Comparison of ENCODE assay signal across 8 cellular contexts in the genomic region with DNA sequence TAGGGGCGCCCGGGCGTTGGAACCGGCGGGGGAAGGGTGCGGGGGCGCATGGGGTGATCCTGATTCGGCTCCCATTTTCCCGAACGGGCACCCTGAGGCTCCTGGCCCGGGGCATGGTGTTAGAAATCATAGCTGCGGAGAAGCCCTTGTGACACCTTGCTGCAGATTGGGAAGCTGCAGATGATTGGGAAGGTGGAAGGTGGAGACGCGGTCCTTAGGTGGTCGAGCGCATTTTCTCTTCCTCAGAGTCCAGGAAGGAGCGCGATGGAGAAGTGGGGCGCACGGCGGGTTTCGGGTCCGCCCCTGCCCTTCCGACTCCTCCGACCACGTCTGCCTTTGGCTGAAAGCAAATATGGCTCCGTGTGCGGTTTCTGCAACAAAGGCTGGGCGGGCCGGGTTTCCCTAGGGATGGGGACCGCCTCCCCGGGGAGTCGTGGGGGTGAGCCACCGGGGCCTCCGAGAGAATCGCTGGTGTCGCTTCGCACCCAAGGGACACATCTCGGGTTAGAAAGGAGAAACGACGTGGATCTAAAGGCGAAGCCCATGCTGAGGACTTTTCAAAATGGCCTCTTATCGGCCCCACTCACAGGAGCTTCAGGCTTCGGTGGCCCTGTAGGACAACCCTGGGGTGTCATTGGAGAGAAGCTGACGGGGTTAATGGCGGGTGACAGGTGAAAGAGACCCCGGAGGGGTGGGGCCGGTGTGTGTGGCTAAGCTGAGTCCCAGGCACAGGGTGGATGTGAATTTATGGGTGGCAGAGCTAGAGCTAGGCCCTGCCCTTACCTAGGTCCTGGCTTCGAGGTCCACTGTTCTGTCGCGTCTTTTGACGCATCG. TPM values are rescaled to one million over a fixed set of nuclear protein-coding genes. Genes with fewer than 3 reads are reported as not detected.
DNase-seq lines count a peak whose midpoint lies in the region; ATAC-seq and TF ChIP-seq lines count a peak whose summit lies in the region.

No MANE protein-coding gene starts in this region.

- POLR2A ChIA-PET in OCI-LY7 (lab: Charles Lee): interaction anchor here (0.6 to 1.5 kb wide), 5 partner anchors 11 to 113 kb away, joined by 3 to 5 read pairs (median 3); no protein-coding TSS in a partner anchor

- peak; percentile 6 for DNase-seq in SKM-1 treated with dmso at 0.1 percent for 144 hours (lab: John Stamatoyannopoulos, UW; ENCODE audit: unreplicated experiment)
- DNase-seq in SKM-1 (lab: John Stamatoyannopoulos, UW; ENCODE audit: unreplicated experiment): no peak
- peak; percentile 54 for DNase-seq in OCI-LY7 (ENCODE audit: low spot score)
- peak; percentile 46 to 70 for DNase-seq in activated naive CD4-positive, alpha-beta T cell treated with anti-CD3 and anti-CD28 coated beads, Interleukin-2, amount 50 U/mL, for 72 hours (ENCODE audit: low spot score in 2 of 2)
- DNase-seq in heart right ventricle: peak; percentile 56 to 73
- DNase-seq in posterior vena cava (ENCODE audit: low spot score): peak; percentile 88
- DNase-seq in GM19238 (ENCODE audit: insufficient read length, low spot score): no peak

- peak overlapping the region; percentile 91 for H3K27ac Mint-ChIP-seq in activated naive CD4-positive, alpha-beta T cell treated with anti-CD3 and anti-CD28 coated beads, Interleukin-2, amount 50 U/mL, for 72 hours

- H3K9me3 Mint-ChIP-seq in activated naive CD4-positive, alpha-beta T cell treated with anti-CD3 and anti-CD28 coated beads, Interleukin-2, amount 50 U/mL, for 72 hours: no peaks in the 10 kb centered on the region

- H3K9me2 ChIP-seq in OCI-LY7 (ENCODE audit: insufficient read depth, low read length): no peaks in the 10 kb centered on the region

- H3K4me3 ChIP-seq in OCI-LY7 (ENCODE audit: low read depth, low read length, poor library complexity, severe bottlenecking): peak overlapping the region; percentile 99
- H3K4me3 ChIP-seq in heart right ventricle: peak overlapping the region; percentile 74 to 97 (median 90)

- WGBS in heart right ventricle, 2 donors: 10 to 13% methylated on average over 53 of the region's 53 CpGs

- H3K9me3 ChIP-seq in OCI-LY7 (ENCODE audit: low read length) (no peaks in the 10 kb centered on the region), heart right ventricle (no peaks in the 10 kb centered on the region)

- ATAC-seq in HG03175 (IDR thresholded peaks at IDR 0.05; ENCODE audit: unreplicated experiment): peak; percentile 31
- ATAC-seq in activated naive CD4-positive, alpha-beta T cell treated with anti-CD3 and anti-CD28 coated beads, Interleukin-2, amount 50 U/mL, for 72 hours: peak; percentile 23 to 34
- ATAC-seq in heart right ventricle: peak in 4 of 8 donors; percentile 0 to 4 (median 2)

- CTCF ChIA-PET in OCI-LY7 (lab: Charles Lee; ENCODE audit: unreplicated experiment): interaction anchor here (0.6 to 1.1 kb wide), 2 partner anchors 54 to 69 kb away, joined by 3 read pairs; no protein-coding TSS in a partner anchor

- peak overlapping the region; percentile 96 for H3K4me2 ChIP-seq in OCI-LY7 (ENCODE audit: low read length)

- H3K79me2 ChIP-seq in OCI-LY7 (ENCODE audit: insufficient read depth, low read depth, low read length): peaks cover 23% of the 10 kb centered on the region

- no peak for TF ChIP-seq CTCF in OCI-LY7 (conservative IDR thresholded peaks at IDR 0.05; ENCODE audit: low read length)
- TF ChIP-seq CTCF in heart right ventricle (IDR thresholded peaks at IDR 0.05): no peak

- no peaks in the 10 kb centered on the region for H3K27me3 ChIP-seq in heart right ventricle

- intact Hi-C loops in OCI-LY7 (cut with micrococcal nuclease; ENCODE audit: unreplicated experiment): loop anchor here (1.0 kb wide), 1 partner anchor 74 kb away; no protein-coding TSS in a partner anchor
- intact Hi-C loops in heart right ventricle (cut with DNase I): loop anchor here in 4 of 10 donors (5.0 to 10.0 kb wide), 4 partner anchors 59 to 813 kb away; no protein-coding TSS in a partner anchor
- intact Hi-C loops in posterior vena cava (cut with DNase I): no loop called here

- peaks cover 72% of the 10 kb centered on the region for H3K4me1 ChIP-seq in OCI-LY7 (ENCODE audit: insufficient read depth, low read length, poor library complexity, severe bottlenecking)
- H3K4me1 ChIP-seq in heart right ventricle: peaks cover 24 to 85% (median 76%) of the 10 kb centered on the region in 9 donors

- H3K36me3 Mint-ChIP-seq in activated naive CD4-positive, alpha-beta T cell treated with anti-CD3 and anti-CD28 coated beads, Interleukin-2, amount 50 U/mL, for 72 hours: peaks cover 34 to 38% of the 10 kb centered on the region in 2 donors

- H3K36me3 ChIP-seq in OCI-LY7 (ENCODE audit: insufficient read depth, low read length): peaks cover 25% of the 10 kb centered on the region
- H3K36me3 ChIP-seq in heart right ventricle: peaks cover 0 to 37% (median 21%) of the 10 kb centered on the region in 9 donors

- H3K27ac ChIP-seq in OCI-LY7 (ENCODE audit: low read depth, low read length, poor library complexity, severe bottlenecking) (peak overlapping the region; percentile 64), heart right ventricle (peak overlapping the region; percentile 96 to 100 (median 99))

- peaks cover 28% of the 10 kb centered on the region for H4K20me1 ChIP-seq in OCI-LY7 (ENCODE audit: insufficient read depth, low read length)

- no TSS peak for BruUV-seq in OCI-LY7 (replicated peaks; lab: Mats Ljungman, UMichigan)

- H2AFZ ChIP-seq in OCI-LY7 (ENCODE audit: low read length): peak overlapping the region; percentile 85

RNA-seq across cellular contexts. Expression of a gene that starts 0.7 kb away (rescaled TPM):
- 143 and 153 TPM in 2 replicates for total RNA-seq in OCI-LY7 (2014; rRNA removed; shearing (Covaris generic))
- total RNA-seq in OCI-LY7 (2022): 185 and 245 TPM in 2 replicates
- total RNA-seq in activated naive CD4-positive, alpha-beta T cell treated with anti-CD3 and anti-CD28 coated beads, Interleukin-2, amount 50 U/mL, for 72 hours: 1,000 to 10,000 TPM; 1,006 to 1,113 TPM
- total RNA-seq in heart right ventricle: 1,000 to 10,000 TPM; 2,008 to 4,360 (median 2,962) TPM
- 1,000 to 10,000 TPM; 1,346 to 5,199 TPM for polyA plus RNA-seq in heart right ventricle
- 1,000 to 10,000 TPM; 2,679 to 3,454 TPM for total RNA-seq in posterior vena cava

RNA-seq across cellular contexts. Expression of a gene that starts 18.0 kb away (rescaled TPM):
- 1.5 and 3.1 TPM in 2 replicates for total RNA-seq in OCI-LY7 (2014; rRNA removed; shearing (Covaris generic))
- total RNA-seq in OCI-LY7 (2022) (1.9 and 3.3 TPM in 2 replicates), heart right ventricle (1 to 10 TPM in 5 of 10 donors, under 1 TPM in 5; 0.39 to 1.8 (median 1.2) TPM), posterior vena cava (1 to 10 TPM; 5.8 to 9.5 TPM)
- under 1 TPM; 0.18 to 0.58 TPM for total RNA-seq in activated naive CD4-positive, alpha-beta T cell treated with anti-CD3 and anti-CD28 coated beads, Interleukin-2, amount 50 U/mL, for 72 hours
- 1 to 10 TPM; 3.3 to 4.9 TPM for polyA plus RNA-seq in heart right ventricle

RNA-seq across cellular contexts. Expression of a gene that starts 50.8 kb away (rescaled TPM):
- total RNA-seq in OCI-LY7 (2014; rRNA removed; shearing (Covaris generic)): not detected in 2 replicates
- total RNA-seq in OCI-LY7 (2022): not detected in 2 replicates
- under 1 TPM in 1 of 2 donors, not detected in 1; 0.33 TPM for total RNA-seq in activated naive CD4-positive, alpha-beta T cell treated with anti-CD3 and anti-CD28 coated beads, Interleukin-2, amount 50 U/mL, for 72 hours
- total RNA-seq in heart right ventricle: 10 to 100 TPM in 3 of 10 donors, 1 to 10 TPM in 7; 3.7 to 11.1 (median 6.6) TPM
- 1 to 10 TPM; 8.2 to 9.7 TPM for polyA plus RNA-seq in heart right ventricle
- 10 to 100 TPM; 26.7 to 31.5 TPM for total RNA-seq in posterior vena cava

Comparison
In these comparisons a context has a peak if more than half of its experiments do, and no peak if none do; other contexts are left out.
1. DNase-seq: peak in SKM-1 treated with dmso at 0.1 percent for 144 hours (single experiment), OCI-LY7 (single experiment), activated naive CD4-positive, alpha-beta T cell treated with anti-CD3 and anti-CD28 coated beads, Interleukin-2, amount 50 U/mL, for 72 hours (2 of 2), heart right ventricle (2 of 2) and posterior vena cava (single experiment); none in SKM-1 (single experiment) and GM19238 (single experiment).
2. RNA of a gene that starts 0.7 kb away (total RNA-seq): 2,679 to 3,454 TPM in posterior vena cava, 2,008 to 4,360 TPM in heart right ventricle and 1,006 to 1,113 TPM in activated naive CD4-positive, alpha-beta T cell treated with anti-CD3 and anti-CD28 coated beads, Interleukin-2, amount 50 U/mL, for 72 hours; 143 to 245 TPM in OCI-LY7; every median in the first group is over 4 times any median in the second.